In the genomic region with DNA sequence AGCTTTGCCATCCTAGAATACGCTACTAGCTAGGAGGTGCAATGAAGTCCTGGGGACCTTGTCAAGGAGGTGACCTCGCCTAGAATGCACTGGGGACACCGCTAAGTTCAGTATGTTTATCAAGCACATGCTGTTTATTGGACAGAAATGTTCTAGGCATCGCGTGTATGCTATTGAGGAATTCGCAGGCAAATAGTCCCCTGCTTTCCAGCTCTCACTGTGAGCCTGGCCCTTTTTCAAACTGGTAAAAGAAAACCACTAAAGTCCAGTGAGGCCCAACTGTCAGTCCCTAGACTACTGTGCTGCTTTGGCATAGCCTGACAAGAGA, we compare ENCODE assay signal across 17 cellular contexts. TPM values are rescaled to one million over a fixed set of nuclear protein-coding genes. Genes with fewer than 3 reads are reported as not detected.
DNase-seq lines count a peak whose midpoint lies in the region; ATAC-seq and TF ChIP-seq lines count a peak whose summit lies in the region.
"Had no signal": no experiment of that assay in that cellular context is flagged by ENCODE, and none has a peak within 500 bp of the region (broad histone marks: within the 10 kb centered on the region; RNA-seq: fewer than 3 reads in every experiment).

No MANE protein-coding gene starts in this region.

- H3K27ac Mint-ChIP-seq in activated B cell treated with CpG ODN at 0.5 μM for 24 hours (no peak overlapping the region), immature natural killer cell (peak overlapping the region in 4 of 6 donors; percentile 32 to 77 (median 61)), type B pancreatic cell (no peak overlapping the region)

- H3K4me1 Mint-ChIP-seq in activated B cell treated with CpG ODN at 0.5 μM for 24 hours (peaks cover 24% of the 10 kb centered on the region), immature natural killer cell (peaks cover 27 to 31% of the 10 kb centered on the region in 2 donors), type B pancreatic cell (ENCODE audit: unreplicated experiment) (peaks cover 16% of the 10 kb centered on the region)

- no peaks in the 10 kb centered on the region for H3K9me3 Mint-ChIP-seq in activated B cell treated with CpG ODN at 0.5 μM for 24 hours
- H3K9me3 Mint-ChIP-seq in immature natural killer cell: no peaks in the 10 kb centered on the region
- H3K9me3 Mint-ChIP-seq in type B pancreatic cell: no peaks in the 10 kb centered on the region

- no peaks in the 10 kb centered on the region for H3K27me3 Mint-ChIP-seq in activated B cell treated with CpG ODN at 0.5 μM for 24 hours
- H3K27me3 Mint-ChIP-seq in immature natural killer cell (ENCODE audit: low read depth in 3 of 3): peaks cover 0 to 8% (median 5%) of the 10 kb centered on the region in 3 donors
- H3K27me3 Mint-ChIP-seq in type B pancreatic cell: no peaks in the 10 kb centered on the region

- H3K36me3 Mint-ChIP-seq in activated B cell treated with CpG ODN at 0.5 μM for 24 hours (ENCODE audit: low read depth) (peaks cover 15% of the 10 kb centered on the region), immature natural killer cell (no peaks in the 10 kb centered on the region), type B pancreatic cell (no peaks in the 10 kb centered on the region)

- DNase-seq in cardiac muscle cell (ENCODE audit: low read depth in 1 of 2, low spot score in 1 of 2): no peak
- no peak for DNase-seq in heart right ventricle
- no peak for DNase-seq in activated B cell treated with CpG ODN at 0.5 μM for 24 hours
- no peak for DNase-seq in immature natural killer cell
- no peak for DNase-seq in type B pancreatic cell (ENCODE audit: extremely low spot score, unreplicated experiment)
- DNase-seq in left ventricle myocardium superior: no peak
- no peak for DNase-seq in cerebellar nuclear complex (lab: John Stamatoyannopoulos, UW)
- DNase-seq: BE2C, foreskin melanocyte, KBM-7, NCI-H1694, NCI-H524, psoas muscle had no signal

- H3K27ac ChIP-seq in cardiac muscle cell (peak overlapping the region; percentile 55), heart right ventricle (no peak overlapping the region)
- H3K27ac ChIP-seq: Peyer's patch, psoas muscle, vagina had no signal

- H3K36me3 ChIP-seq in cardiac muscle cell (no peaks in the 10 kb centered on the region), heart right ventricle (peaks cover 0 to 8% (median 0%) of the 10 kb centered on the region in 9 donors)
- H3K36me3 ChIP-seq: BE2C, Peyer's patch, vagina had no signal

- H3K4me1 ChIP-seq in cardiac muscle cell (ENCODE audit: low read depth) (peaks cover 6% of the 10 kb centered on the region), heart right ventricle (peaks cover 0 to 33% (median 15%) of the 10 kb centered on the region in 9 donors)
- H3K4me1 ChIP-seq: BE2C had no signal

- H3K27me3 ChIP-seq in cardiac muscle cell (no peaks in the 10 kb centered on the region), heart right ventricle (no peaks in the 10 kb centered on the region)
- H3K27me3 ChIP-seq: BE2C, Peyer's patch, vagina had no signal

- CTCF ChIA-PET in activated B cell treated with CpG ODN at 0.5 μM for 24 hours (lab: Charles Lee): interaction anchor here (1.0 to 1.6 kb wide), 2 partner anchors 59 to 117 kb away, joined by 3 to 4 read pairs; a partner anchor contains a TSS

- H3K4me3 ChIP-seq in cardiac muscle cell (no peak overlapping the region), heart right ventricle (no peak overlapping the region)
- H3K4me3 ChIP-seq: vagina had no signal

- H3K4me3 Mint-ChIP-seq in activated B cell treated with CpG ODN at 0.5 μM for 24 hours: peak overlapping the region; percentile 19
- H3K4me3 Mint-ChIP-seq in immature natural killer cell: peak overlapping the region; percentile 44 to 98 (median 68)
- peak overlapping the region; percentile 59 for H3K4me3 Mint-ChIP-seq in type B pancreatic cell

- intact Hi-C loops in heart right ventricle (cut with DNase I): loop anchor here in 4 of 10 donors (5.0 to 10.0 kb wide), 3 partner anchors 79 to 101 kb away; no protein-coding TSS in a partner anchor
- intact Hi-C loops in activated B cell treated with CpG ODN at 0.5 μM for 24 hours (cut with micrococcal nuclease): loop anchor here (2.0 kb wide), 3 partner anchors 31 to 105 kb away; no protein-coding TSS in a partner anchor
- intact Hi-C loops in left ventricle myocardium superior (cut with micrococcal nuclease): no loop called here

- 89 to 92% methylated on average over 6 of the region's 6 CpGs for WGBS in heart right ventricle, 2 donors

- POLR2A ChIA-PET in activated B cell treated with CpG ODN at 0.5 μM for 24 hours (lab: Charles Lee): interaction anchor here (0.6 to 2.5 kb wide), 6 partner anchors 51 to 96 kb away, joined by 3 to 20 read pairs (median 4); a partner anchor contains a TSS

- ATAC-seq in heart right ventricle: no peak
- ATAC-seq in activated B cell treated with CpG ODN at 0.5 μM for 24 hours (ENCODE audit: low read depth): no peak
- ATAC-seq in GM21390 (IDR thresholded peaks at IDR 0.05; ENCODE audit: unreplicated experiment): no peak
- ATAC-seq in left ventricle myocardium superior: no peak
- ATAC-seq: GM12878, psoas muscle had no signal

- TF ChIP-seq CTCF in cardiac muscle cell (IDR thresholded peaks at IDR 0.05; ENCODE audit: low read depth, low read length) (no peak), heart right ventricle (IDR thresholded peaks at IDR 0.05) (no peak), activated B cell treated with CpG ODN at 0.5 μM for 24 hours (IDR thresholded peaks at IDR 0.05) (no peak), type B pancreatic cell (conservative IDR thresholded peaks at IDR 0.05) (no peak)

- H3K9me3 ChIP-seq in cardiac muscle cell (ENCODE audit: low read depth) (no peaks in the 10 kb centered on the region), heart right ventricle (no peaks in the 10 kb centered on the region)
- H3K9me3 ChIP-seq: BE2C, Peyer's patch, psoas muscle, vagina had no signal

RNA-seq across cellular contexts. Expression of a gene that starts 1.2 kb away (rescaled TPM):
- 19.4 and 25.5 TPM in 2 replicates for total RNA-seq in cardiac muscle cell
- polyA plus RNA-seq in cardiac muscle cell: 30.3 and 34.1 TPM in 2 replicates
- 10 to 100 TPM; 13.2 to 19.4 (median 16.0) TPM for total RNA-seq in heart right ventricle
- polyA plus RNA-seq in heart right ventricle: 10 to 100 TPM in 1 of 2 donors, 1 to 10 TPM in 1; 8.7 to 13.2 TPM
- 15.6 and 16.0 TPM in 2 replicates for total RNA-seq in activated B cell treated with CpG ODN at 0.5 μM for 24 hours
- 10 to 100 TPM in 1 of 3 donors, 1 to 10 TPM in 2; 2.5 to 13.7 (median 4.9) TPM for polyA plus RNA-seq in immature natural killer cell
- total RNA-seq in type B pancreatic cell (ENCODE audit: low replicate concordance): 28.7 and 38.8 TPM in 2 replicates
- 16.8 TPM for total RNA-seq in left ventricle myocardium superior

RNA-seq across cellular contexts. Expression of a gene that starts 11.0 kb away (rescaled TPM):
- total RNA-seq in cardiac muscle cell (32.3 and 44.3 TPM in 2 replicates), heart right ventricle (10 to 100 TPM; 34.2 to 41.6 (median 39.2) TPM), activated B cell treated with CpG ODN at 0.5 μM for 24 hours (47.6 and 49.2 TPM in 2 replicates), type B pancreatic cell (ENCODE audit: low replicate concordance) (42.8 and 51.1 TPM in 2 replicates), left ventricle myocardium superior (34.1 TPM)
- polyA plus RNA-seq in cardiac muscle cell (75.2 and 77.1 TPM in 2 replicates), heart right ventricle (10 to 100 TPM; 32.3 to 48.2 TPM), immature natural killer cell (10 to 100 TPM; 32.6 to 48.9 (median 43.5) TPM)

RNA-seq across cellular contexts. Expression of a gene that starts 53.8 kb away (rescaled TPM):
- total RNA-seq in cardiac muscle cell (102 and 110 TPM in 2 replicates), heart right ventricle (100 to 1,000 TPM in 3 of 10 donors, 10 to 100 TPM in 7; 82.8 to 159 (median 90.7) TPM), activated B cell treated with CpG ODN at 0.5 μM for 24 hours (303 and 321 TPM in 2 replicates), type B pancreatic cell (ENCODE audit: low replicate concordance) (73.1 and 90.6 TPM in 2 replicates), left ventricle myocardium superior (108 TPM)
- polyA plus RNA-seq in cardiac muscle cell (145 and 158 TPM in 2 replicates), heart right ventricle (10 to 100 TPM; 38.3 to 51.6 TPM), immature natural killer cell (100 to 1,000 TPM; 275 to 360 (median 296) TPM)

RNA-seq across cellular contexts. Expression of a gene that starts 59.1 kb away (rescaled TPM):
- 40.9 and 44.6 TPM in 2 replicates for total RNA-seq in cardiac muscle cell
- polyA plus RNA-seq in cardiac muscle cell: 28.1 and 35.4 TPM in 2 replicates
- total RNA-seq in heart right ventricle: 1 to 10 TPM; 1.1 to 5.6 (median 2.2) TPM
- polyA plus RNA-seq in heart right ventricle: 1 to 10 TPM; 5.4 to 5.5 TPM
- total RNA-seq in activated B cell treated with CpG ODN at 0.5 μM for 24 hours: 32.0 and 39.6 TPM in 2 replicates
- polyA plus RNA-seq in immature natural killer cell: 10 to 100 TPM; 21.4 to 27.4 (median 22.2) TPM
- 19.3 and 20.4 TPM in 2 replicates for total RNA-seq in type B pancreatic cell (ENCODE audit: low replicate concordance)
- total RNA-seq in left ventricle myocardium superior: 3.8 TPM

Comparison
In these comparisons a context has a peak if more than half of its experiments do, and no peak if none do; other contexts are left out.
1. H3K27ac Mint-ChIP-seq: peak in immature natural killer cell (4 of 6); none in activated B cell treated with CpG ODN at 0.5 μM for 24 hours (single experiment) and type B pancreatic cell (single experiment).
2. Peak in every context shown above with its lines, with median percentiles within 50 percentile points of each other: H3K4me3 Mint-ChIP-seq.